Comparison of ENCODE assay signal across 1 cellular context in the genomic region with DNA sequence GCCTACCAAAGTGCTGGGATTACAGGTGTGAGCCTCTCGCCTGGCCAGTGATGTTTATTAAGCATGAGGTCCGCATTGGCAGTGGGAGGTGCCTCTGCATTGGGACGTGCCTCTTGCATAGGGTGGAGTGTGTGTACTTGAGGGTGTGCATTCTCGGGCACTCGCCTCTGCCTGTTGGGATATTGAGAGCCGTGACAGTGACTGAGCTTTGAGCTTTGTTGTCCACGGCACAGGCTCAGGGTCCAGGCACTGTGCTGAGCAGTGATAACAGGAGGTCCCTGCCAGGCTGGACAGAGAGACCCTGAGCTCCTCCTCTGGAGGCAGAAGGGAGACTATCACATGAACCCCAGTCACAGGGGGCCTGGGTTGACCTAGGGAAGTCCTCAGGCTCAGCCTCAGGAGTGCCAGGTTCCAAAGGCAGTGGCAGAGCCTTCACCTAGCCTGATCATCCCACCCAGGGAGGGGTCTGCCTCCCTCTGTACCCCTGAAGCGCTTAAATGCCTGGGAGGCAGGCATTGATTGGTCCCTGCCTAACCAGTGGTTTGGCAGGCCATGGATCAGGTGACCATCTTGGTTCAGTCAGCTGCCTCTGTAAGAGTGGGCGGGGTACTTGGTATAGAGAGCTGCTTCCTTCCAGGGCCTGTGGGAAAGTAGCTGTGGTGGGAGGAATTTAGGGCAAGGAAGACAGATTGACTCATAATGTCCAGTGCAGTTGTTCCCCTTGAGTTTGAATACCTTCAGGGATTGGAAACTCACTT.
TF ChIP-seq lines count a peak whose summit lies in the region.

No MANE protein-coding gene starts in this region.

TF ChIP-seq in HepG2, 621 proteins besides CTCF, POLR2A, EP300 and RAD21 (continued from another document and continues in another):
- TF ChIP-seq, protein P1, sequence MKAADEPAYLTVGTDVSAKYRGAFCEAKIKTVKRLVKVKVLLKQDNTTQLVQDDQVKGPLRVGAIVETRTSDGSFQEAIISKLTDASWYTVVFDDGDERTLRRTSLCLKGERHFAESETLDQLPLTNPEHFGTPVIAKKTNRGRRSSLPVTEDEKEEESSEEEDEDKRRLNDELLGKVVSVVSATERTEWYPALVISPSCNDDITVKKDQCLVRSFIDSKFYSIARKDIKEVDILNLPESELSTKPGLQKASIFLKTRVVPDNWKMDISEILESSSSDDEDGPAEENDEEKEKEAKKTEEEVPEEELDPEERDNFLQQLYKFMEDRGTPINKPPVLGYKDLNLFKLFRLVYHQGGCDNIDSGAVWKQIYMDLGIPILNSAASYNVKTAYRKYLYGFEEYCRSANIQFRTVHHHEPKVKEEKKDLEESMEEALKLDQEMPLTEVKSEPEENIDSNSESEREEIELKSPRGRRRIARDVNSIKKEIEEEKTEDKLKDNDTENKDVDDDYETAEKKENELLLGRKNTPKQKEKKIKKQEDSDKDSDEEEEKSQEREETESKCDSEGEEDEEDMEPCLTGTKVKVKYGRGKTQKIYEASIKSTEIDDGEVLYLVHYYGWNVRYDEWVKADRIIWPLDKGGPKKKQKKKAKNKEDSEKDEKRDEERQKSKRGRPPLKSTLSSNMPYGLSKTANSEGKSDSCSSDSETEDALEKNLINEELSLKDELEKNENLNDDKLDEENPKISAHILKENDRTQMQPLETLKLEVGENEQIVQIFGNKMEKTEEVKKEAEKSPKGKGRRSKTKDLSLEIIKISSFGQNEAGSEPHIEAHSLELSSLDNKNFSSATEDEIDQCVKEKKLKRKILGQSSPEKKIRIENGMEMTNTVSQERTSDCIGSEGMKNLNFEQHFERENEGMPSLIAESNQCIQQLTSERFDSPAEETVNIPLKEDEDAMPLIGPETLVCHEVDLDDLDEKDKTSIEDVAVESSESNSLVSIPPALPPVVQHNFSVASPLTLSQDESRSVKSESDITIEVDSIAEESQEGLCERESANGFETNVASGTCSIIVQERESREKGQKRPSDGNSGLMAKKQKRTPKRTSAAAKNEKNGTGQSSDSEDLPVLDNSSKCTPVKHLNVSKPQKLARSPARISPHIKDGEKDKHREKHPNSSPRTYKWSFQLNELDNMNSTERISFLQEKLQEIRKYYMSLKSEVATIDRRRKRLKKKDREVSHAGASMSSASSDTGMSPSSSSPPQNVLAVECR (CRISPR knock-in tag; IDR thresholded peaks at IDR 0.05; ENCODE audit: borderline replicate concordance), result peak; percentile 80
- TF ChIP-seq SAP130 (CRISPR knock-in tag; IDR thresholded peaks at IDR 0.05; ENCODE audit: low read depth) (peak; percentile 81), MEIS2 (CRISPR knock-in tag; IDR thresholded peaks at IDR 0.05) (peak; percentile 84), ELF4 (CRISPR knock-in tag; IDR thresholded peaks at IDR 0.05; ENCODE audit: borderline replicate concordance) (no peak), ZNF674 (CRISPR knock-in tag; IDR thresholded peaks at IDR 0.05; ENCODE audit: low read depth) (no peak), NFYC (CRISPR knock-in tag; IDR thresholded peaks at IDR 0.05) (peak; percentile 75), ZNF766 (CRISPR knock-in tag; IDR thresholded peaks at IDR 0.05; ENCODE audit: borderline replicate concordance) (no peak), SYNCRIP (IDR thresholded peaks at IDR 0.05; ENCODE audit: insufficient read depth, low read depth, low read length) (no peak), AKAP8 (CRISPR knock-in tag; IDR thresholded peaks at IDR 0.05) (no peak), ZNF589 (CRISPR knock-in tag; conservative IDR thresholded peaks at IDR 0.05) (peak; percentile 35; the same call in 1 of the 2 replicates), ZFP36L1 (CRISPR knock-in tag; IDR thresholded peaks at IDR 0.05) (no peak), ZSCAN31 (CRISPR knock-in tag; IDR thresholded peaks at IDR 0.05; ENCODE audit: low read depth) (peak; percentile 56), SMAD1 (CRISPR knock-in tag; IDR thresholded peaks at IDR 0.05; ENCODE audit: borderline replicate concordance, low read depth) (no peak), NCOR1 (IDR thresholded peaks at IDR 0.05; ENCODE audit: borderline replicate concordance, low read length) (peak; percentile 59; the same call in 1 of the 2 replicates), SETDB1 (CRISPR knock-in tag; IDR thresholded peaks at IDR 0.05; ENCODE audit: borderline replicate concordance) (no peak), MXD4 (CRISPR knock-in tag; IDR thresholded peaks at IDR 0.05) (peak; percentile 46; the same call in 1 of the 2 replicates), SP140L (CRISPR knock-in tag; IDR thresholded peaks at IDR 0.05; ENCODE audit: borderline replicate concordance) (no peak), HNRNPLL (IDR thresholded peaks at IDR 0.05; ENCODE audit: low read depth, low read length, poor library complexity, severe bottlenecking) (no peak), HOXA3 (CRISPR knock-in tag; IDR thresholded peaks at IDR 0.05) (peak; percentile 81), BCL6 (CRISPR knock-in tag; IDR thresholded peaks at IDR 0.05) (peak; percentile 31; the same call in 1 of the 2 replicates), ATF1 (CRISPR knock-in tag; IDR thresholded peaks at IDR 0.05) (no peak), ZNF773 (CRISPR knock-in tag; IDR thresholded peaks at IDR 0.05; ENCODE audit: borderline replicate concordance) (no peak), JUND (CRISPR knock-in tag; IDR thresholded peaks at IDR 0.05) (no peak), NR1H2 (CRISPR knock-in tag; IDR thresholded peaks at IDR 0.05; ENCODE audit: borderline replicate concordance, low read depth) (no peak), NAIF1 (CRISPR knock-in tag; IDR thresholded peaks at IDR 0.05; ENCODE audit: borderline replicate concordance) (no peak), HDAC2 (CRISPR knock-in tag; IDR thresholded peaks at IDR 0.05) (peak; percentile 77), ZNF883 (CRISPR knock-in tag; IDR thresholded peaks at IDR 0.05; ENCODE audit: not compliant biosample characterization) (peak; percentile 37), CHCHD3 (CRISPR knock-in tag; IDR thresholded peaks at IDR 0.05) (no peak; the same call in 1 of the 2 replicates), TMF1 (CRISPR knock-in tag; IDR thresholded peaks at IDR 0.05; ENCODE audit: low read depth) (no peak), RXRB (CRISPR knock-in tag; IDR thresholded peaks at IDR 0.05; ENCODE audit: borderline replicate concordance) (peak; percentile 55; the same call in 1 of the 2 replicates), MZF1 (CRISPR knock-in tag; IDR thresholded peaks at IDR 0.05; ENCODE audit: borderline replicate concordance) (no peak), PAX8 (CRISPR knock-in tag; IDR thresholded peaks at IDR 0.05; ENCODE audit: borderline replicate concordance) (no peak), KAT8 (CRISPR knock-in tag; IDR thresholded peaks at IDR 0.05) (peak; percentile 44; the same call in 1 of the 2 replicates), TSC22D2 (CRISPR knock-in tag; IDR thresholded peaks at IDR 0.05; ENCODE audit: borderline replicate concordance) (no peak), SMAD3 (CRISPR knock-in tag; IDR thresholded peaks at IDR 0.05) (no peak), ZNF260 (CRISPR knock-in tag; IDR thresholded peaks at IDR 0.05; ENCODE audit: borderline replicate concordance, low read depth) (no peak), ZNF879 (CRISPR knock-in tag; IDR thresholded peaks at IDR 0.05) (no peak), ZNF510 (CRISPR knock-in tag; IDR thresholded peaks at IDR 0.05; ENCODE audit: low read depth) (no peak), SNAPC2 (CRISPR knock-in tag; IDR thresholded peaks at IDR 0.05) (peak; percentile 47; the same call in 1 of the 2 replicates), GABPB1 (CRISPR knock-in tag; IDR thresholded peaks at IDR 0.05) (no peak), ZKSCAN1 (IDR thresholded peaks at IDR 0.05; ENCODE audit: low read length) (no peak), TBX3 (IDR thresholded peaks at IDR 0.05; ENCODE audit: borderline replicate concordance) (no peak), ZNF792 (CRISPR knock-in tag; IDR thresholded peaks at IDR 0.05) (no peak; the same call in 1 of the 2 replicates), ZNF746 (CRISPR knock-in tag; IDR thresholded peaks at IDR 0.05) (no peak), POLR2G (IDR thresholded peaks at IDR 0.05; ENCODE audit: low read depth, low read length) (peak; percentile 38; the same call in 1 of the 2 replicates)
- TF ChIP-seq, protein P2, sequence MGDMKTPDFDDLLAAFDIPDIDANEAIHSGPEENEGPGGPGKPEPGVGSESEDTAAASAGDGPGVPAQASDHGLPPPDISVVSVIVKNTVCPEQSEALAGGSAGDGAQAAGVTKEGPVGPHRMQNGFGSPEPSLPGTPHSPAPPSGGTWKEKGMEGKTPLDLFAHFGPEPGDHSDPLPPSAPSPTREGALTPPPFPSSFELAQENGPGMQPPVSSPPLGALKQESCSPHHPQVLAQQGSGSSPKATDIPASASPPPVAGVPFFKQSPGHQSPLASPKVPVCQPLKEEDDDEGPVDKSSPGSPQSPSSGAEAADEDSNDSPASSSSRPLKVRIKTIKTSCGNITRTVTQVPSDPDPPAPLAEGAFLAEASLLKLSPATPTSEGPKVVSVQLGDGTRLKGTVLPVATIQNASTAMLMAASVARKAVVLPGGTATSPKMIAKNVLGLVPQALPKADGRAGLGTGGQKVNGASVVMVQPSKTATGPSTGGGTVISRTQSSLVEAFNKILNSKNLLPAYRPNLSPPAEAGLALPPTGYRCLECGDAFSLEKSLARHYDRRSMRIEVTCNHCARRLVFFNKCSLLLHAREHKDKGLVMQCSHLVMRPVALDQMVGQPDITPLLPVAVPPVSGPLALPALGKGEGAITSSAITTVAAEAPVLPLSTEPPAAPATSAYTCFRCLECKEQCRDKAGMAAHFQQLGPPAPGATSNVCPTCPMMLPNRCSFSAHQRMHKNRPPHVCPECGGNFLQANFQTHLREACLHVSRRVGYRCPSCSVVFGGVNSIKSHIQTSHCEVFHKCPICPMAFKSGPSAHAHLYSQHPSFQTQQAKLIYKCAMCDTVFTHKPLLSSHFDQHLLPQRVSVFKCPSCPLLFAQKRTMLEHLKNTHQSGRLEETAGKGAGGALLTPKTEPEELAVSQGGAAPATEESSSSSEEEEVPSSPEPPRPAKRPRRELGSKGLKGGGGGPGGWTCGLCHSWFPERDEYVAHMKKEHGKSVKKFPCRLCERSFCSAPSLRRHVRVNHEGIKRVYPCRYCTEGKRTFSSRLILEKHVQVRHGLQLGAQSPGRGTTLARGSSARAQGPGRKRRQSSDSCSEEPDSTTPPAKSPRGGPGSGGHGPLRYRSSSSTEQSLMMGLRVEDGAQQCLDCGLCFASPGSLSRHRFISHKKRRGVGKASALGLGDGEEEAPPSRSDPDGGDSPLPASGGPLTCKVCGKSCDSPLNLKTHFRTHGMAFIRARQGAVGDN (CRISPR knock-in tag; IDR thresholded peaks at IDR 0.05), result peak; percentile 98
- TF ChIP-seq, protein P3, sequence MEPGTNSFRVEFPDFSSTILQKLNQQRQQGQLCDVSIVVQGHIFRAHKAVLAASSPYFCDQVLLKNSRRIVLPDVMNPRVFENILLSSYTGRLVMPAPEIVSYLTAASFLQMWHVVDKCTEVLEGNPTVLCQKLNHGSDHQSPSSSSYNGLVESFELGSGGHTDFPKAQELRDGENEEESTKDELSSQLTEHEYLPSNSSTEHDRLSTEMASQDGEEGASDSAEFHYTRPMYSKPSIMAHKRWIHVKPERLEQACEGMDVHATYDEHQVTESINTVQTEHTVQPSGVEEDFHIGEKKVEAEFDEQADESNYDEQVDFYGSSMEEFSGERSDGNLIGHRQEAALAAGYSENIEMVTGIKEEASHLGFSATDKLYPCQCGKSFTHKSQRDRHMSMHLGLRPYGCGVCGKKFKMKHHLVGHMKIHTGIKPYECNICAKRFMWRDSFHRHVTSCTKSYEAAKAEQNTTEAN (CRISPR knock-in tag; conservative IDR thresholded peaks at IDR 0.05), result peak; percentile 87
- TF ChIP-seq, protein P4, sequence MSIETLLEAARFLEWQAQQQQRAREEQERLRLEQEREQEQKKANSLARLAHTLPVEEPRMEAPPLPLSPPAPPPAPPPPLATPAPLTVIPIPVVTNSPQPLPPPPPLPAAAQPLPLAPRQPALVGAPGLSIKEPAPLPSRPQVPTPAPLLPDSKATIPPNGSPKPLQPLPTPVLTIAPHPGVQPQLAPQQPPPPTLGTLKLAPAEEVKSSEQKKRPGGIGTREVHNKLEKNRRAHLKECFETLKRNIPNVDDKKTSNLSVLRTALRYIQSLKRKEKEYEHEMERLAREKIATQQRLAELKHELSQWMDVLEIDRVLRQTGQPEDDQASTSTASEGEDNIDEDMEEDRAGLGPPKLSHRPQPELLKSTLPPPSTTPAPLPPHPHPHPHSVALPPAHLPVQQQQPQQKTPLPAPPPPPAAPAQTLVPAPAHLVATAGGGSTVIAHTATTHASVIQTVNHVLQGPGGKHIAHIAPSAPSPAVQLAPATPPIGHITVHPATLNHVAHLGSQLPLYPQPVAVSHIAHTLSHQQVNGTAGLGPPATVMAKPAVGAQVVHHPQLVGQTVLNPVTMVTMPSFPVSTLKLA (IDR thresholded peaks at IDR 0.05), result peak; percentile 27; the same call in 1 of the 2 replicates
- TF ChIP-seq, protein P5, sequence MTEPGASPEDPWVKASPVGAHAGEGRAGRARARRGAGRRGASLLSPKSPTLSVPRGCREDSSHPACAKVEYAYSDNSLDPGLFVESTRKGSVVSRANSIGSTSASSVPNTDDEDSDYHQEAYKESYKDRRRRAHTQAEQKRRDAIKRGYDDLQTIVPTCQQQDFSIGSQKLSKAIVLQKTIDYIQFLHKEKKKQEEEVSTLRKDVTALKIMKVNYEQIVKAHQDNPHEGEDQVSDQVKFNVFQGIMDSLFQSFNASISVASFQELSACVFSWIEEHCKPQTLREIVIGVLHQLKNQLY (CRISPR knock-in tag; IDR thresholded peaks at IDR 0.05), result peak; percentile 57; the same call in 1 of the 2 replicates
- TF ChIP-seq, protein P6, sequence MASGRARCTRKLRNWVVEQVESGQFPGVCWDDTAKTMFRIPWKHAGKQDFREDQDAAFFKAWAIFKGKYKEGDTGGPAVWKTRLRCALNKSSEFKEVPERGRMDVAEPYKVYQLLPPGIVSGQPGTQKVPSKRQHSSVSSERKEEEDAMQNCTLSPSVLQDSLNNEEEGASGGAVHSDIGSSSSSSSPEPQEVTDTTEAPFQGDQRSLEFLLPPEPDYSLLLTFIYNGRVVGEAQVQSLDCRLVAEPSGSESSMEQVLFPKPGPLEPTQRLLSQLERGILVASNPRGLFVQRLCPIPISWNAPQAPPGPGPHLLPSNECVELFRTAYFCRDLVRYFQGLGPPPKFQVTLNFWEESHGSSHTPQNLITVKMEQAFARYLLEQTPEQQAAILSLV (CRISPR knock-in tag; IDR thresholded peaks at IDR 0.05; ENCODE audit: borderline replicate concordance), result peak; percentile 29; the same call in 1 of the 2 replicates
- TF ChIP-seq, protein P7, sequence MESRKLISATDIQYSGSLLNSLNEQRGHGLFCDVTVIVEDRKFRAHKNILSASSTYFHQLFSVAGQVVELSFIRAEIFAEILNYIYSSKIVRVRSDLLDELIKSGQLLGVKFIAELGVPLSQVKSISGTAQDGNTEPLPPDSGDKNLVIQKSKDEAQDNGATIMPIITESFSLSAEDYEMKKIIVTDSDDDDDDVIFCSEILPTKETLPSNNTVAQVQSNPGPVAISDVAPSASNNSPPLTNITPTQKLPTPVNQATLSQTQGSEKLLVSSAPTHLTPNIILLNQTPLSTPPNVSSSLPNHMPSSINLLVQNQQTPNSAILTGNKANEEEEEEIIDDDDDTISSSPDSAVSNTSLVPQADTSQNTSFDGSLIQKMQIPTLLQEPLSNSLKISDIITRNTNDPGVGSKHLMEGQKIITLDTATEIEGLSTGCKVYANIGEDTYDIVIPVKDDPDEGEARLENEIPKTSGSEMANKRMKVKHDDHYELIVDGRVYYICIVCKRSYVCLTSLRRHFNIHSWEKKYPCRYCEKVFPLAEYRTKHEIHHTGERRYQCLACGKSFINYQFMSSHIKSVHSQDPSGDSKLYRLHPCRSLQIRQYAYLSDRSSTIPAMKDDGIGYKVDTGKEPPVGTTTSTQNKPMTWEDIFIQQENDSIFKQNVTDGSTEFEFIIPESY (CRISPR knock-in tag; IDR thresholded peaks at IDR 0.05), result no peak
